26 cellular contexts compared by ENCODE assay signal in the genomic region with DNA sequence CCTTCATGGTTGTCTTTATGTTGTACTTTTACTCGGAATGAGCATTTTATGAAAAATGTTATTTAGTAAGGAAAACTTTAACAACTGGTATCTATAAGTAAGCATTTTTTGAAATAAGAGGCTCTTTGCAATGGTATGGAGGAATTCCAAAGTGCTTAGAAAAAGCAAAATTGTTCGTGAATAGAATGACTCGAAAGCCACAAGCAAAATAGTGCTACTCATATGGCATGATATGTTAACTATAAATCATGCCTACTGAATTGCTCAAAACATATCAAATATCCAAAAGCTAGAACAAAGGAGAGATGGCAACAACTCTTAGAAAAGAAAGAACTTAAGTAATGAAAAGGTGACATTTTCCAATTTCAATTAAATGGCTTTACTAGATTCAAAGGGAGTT.
"Had no signal": no experiment of that assay in that cellular context is flagged by ENCODE, and none has a peak within 500 bp of the region (broad histone marks: within the 10 kb centered on the region; RNA-seq: fewer than 3 reads in every experiment).

No MANE protein-coding gene starts in this region.

- H3K27me3 ChIP-seq: breast epithelium, esophagus squamous epithelium, foreskin keratinocyte, uterus had no signal

- H3K36me3 ChIP-seq: breast epithelium, esophagus squamous epithelium, left ventricle myocardium inferior, uterus had no signal

- FAIRE-seq: colon, endometrium, islet of Langerhans had no signal

- H3K4me3 ChIP-seq: breast epithelium, esophagus squamous epithelium, left ventricle myocardium inferior, lung, uterus had no signal

- ATAC-seq: activated CD4-positive, alpha-beta T cell treated with anti-CD3 and anti-CD28 coated beads for 36 hours; activated CD8-positive, alpha-beta memory T cell treated with anti-CD3 and anti-CD28 coated beads, Interleukin-2, amount 10 ng/mL, durations not matched to agents 7 days and 5 days; activated CD8-positive, alpha-beta T cell treated with anti-CD3 and anti-CD28 coated beads, Interleukin-2, amount 10 ng/mL, durations not matched to agents 7 days and 5 days; foreskin keratinocyte; natural killer cell; right cardiac atrium; T-cell had no signal

- H3K4me1 ChIP-seq: breast epithelium, foreskin keratinocyte, left ventricle myocardium inferior, uterus had no signal

- H3K9me3 ChIP-seq: breast epithelium, esophagus squamous epithelium, left ventricle myocardium inferior, uterus had no signal

- H3K27ac ChIP-seq: breast epithelium, epithelial cell of prostate, esophagus squamous epithelium, foreskin keratinocyte, left ventricle myocardium inferior, uterus had no signal

- DNase-seq: activated CD4-positive, alpha-beta T cell treated with anti-CD3 and anti-CD28 coated beads for 36 hours; activated CD4-positive, CD25-positive, alpha-beta regulatory T cell; activated CD8-positive, alpha-beta memory T cell treated with anti-CD3 and anti-CD28 coated beads, Interleukin-2, amount 10 ng/mL, durations not matched to agents 7 days and 5 days; activated CD8-positive, alpha-beta T cell treated with anti-CD3 and anti-CD28 coated beads, Interleukin-2, amount 10 ng/mL, durations not matched to agents 7 days and 5 days; activated effector memory CD4-positive, alpha-beta T cell treated with Interleukin-2 at 50 U/mL for 16 hours; activated naive CD4-positive, alpha-beta T cell treated with Interleukin-2 at 50 U/mL for 16 hours; activated naive CD8-positive, alpha-beta T cell treated with anti-CD3 and anti-CD28 coated beads for 36 hours; effector CD8-positive, alpha-beta T cell; esophagus squamous epithelium; left ventricle myocardium inferior; mesendoderm; natural killer cell; posterior cingulate gyrus; right cardiac atrium; stimulated activated CD4-positive, alpha-beta T cell treated with anti-CD3 and anti-CD28 coated beads, Interleukin-12 subunit alpha, Interleukin-12 subunit beta, amount 100 ng/mL, for 4 hours; stimulated activated CD4-positive, alpha-beta T cell treated with anti-CD3 and anti-CD28 coated beads, Interleukin-4, amount 100 ng/mL, for 1 hour; substantia nigra; T-cell; uterus had no signal
